In the genomic region with DNA sequence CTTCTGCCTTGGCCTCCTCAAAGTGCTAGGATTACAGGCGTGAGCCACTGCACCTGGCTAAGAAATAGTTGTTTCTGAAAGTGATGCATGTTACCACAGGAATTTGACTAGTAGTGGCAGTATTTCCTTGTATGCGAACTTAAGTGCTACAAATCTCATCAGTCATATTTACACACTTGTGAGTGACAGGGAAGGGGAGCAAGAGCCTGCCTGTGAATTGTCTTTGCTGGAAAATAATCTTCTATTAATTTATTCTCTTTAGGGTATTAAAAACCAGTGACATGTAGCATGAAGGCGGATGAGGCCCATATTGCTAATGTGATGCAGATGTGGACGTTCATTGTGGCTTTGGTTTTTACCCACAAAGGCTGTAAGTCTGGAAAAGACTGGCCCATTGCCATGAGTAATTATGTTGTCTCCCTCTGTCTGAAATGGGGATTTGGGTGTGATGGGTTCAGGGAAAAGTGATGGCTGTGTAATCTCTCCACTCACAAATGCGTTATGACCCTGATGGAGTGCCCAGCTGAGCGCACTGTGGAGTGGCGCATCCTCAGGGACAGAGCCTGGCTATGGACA, we compare ENCODE assay signal across 9 cellular contexts.
DNase-seq lines count a peak whose midpoint lies in the region; ATAC-seq and TF ChIP-seq lines count a peak whose summit lies in the region.
"Had no signal": no experiment of that assay in that cellular context is flagged by ENCODE, and none has a peak within 500 bp of the region (broad histone marks: within the 10 kb centered on the region; RNA-seq: fewer than 3 reads in every experiment).

No MANE protein-coding gene starts in this region.

- H3K27ac ChIP-seq in GM23248, result no peak overlapping the region
- H3K27ac ChIP-seq in foreskin keratinocyte, result no peak overlapping the region
- no peak overlapping the region for H3K27ac ChIP-seq in GM23338 (ENCODE audit: low read depth)

- H3K4me1 ChIP-seq in GM23248 (ENCODE audit: insufficient read depth) (peaks cover 14% of the 10 kb centered on the region), foreskin keratinocyte (peaks cover 16% of the 10 kb centered on the region), GM23338 (ENCODE audit: insufficient read depth) (peaks cover 16% of the 10 kb centered on the region)

- H3K36me3 Mint-ChIP-seq in GM23338 (ENCODE audit: low read depth), result no peaks in the 10 kb centered on the region

- H3K27me3 ChIP-seq in GM23248 (replicated peaks; ENCODE audit: insufficient read depth), result no peaks in the 10 kb centered on the region
- H3K27me3 ChIP-seq in foreskin keratinocyte, result no peaks in the 10 kb centered on the region
- H3K27me3 ChIP-seq in GM23338 (ENCODE audit: insufficient read depth), result no peaks in the 10 kb centered on the region

- H4K20me1 ChIP-seq in GM23248 (ENCODE audit: insufficient read depth) (peaks cover 14% of the 10 kb centered on the region), GM23338 (replicated peaks; ENCODE audit: insufficient read depth) (peaks cover 6% of the 10 kb centered on the region)

- no peak overlapping the region for H3K4me3 Mint-ChIP-seq in GM23338

- no peaks in the 10 kb centered on the region for H3K9me3 Mint-ChIP-seq in GM23338

- no peak overlapping the region for H3K27ac Mint-ChIP-seq in GM23338

- in situ Hi-C loops in GM23248 (cut with MboI), result no loop called here

- H3K9ac ChIP-seq in GM23248, result no peak overlapping the region

- DNase-seq in AG08395 (ENCODE audit: low spot score) (peak; percentile 53), GM23248 (peak; percentile 76), SHP77 treated with DMSO at 0.1 percent for 48 hours (lab: John Stamatoyannopoulos, UW) (peak; percentile 4), foreskin keratinocyte (peak; percentile 74 to 78), omental fat pad (ENCODE audit: low spot score) (no peak), GM23338 (ENCODE audit: low spot score) (no peak)
- DNase-seq: effector CD8-positive, alpha-beta T cell had no signal

- H3K27me3 Mint-ChIP-seq in GM23338 (ENCODE audit: insufficient read depth, low read depth, poor library complexity), result peaks cover 3% of the 10 kb centered on the region

- H3K4me3 ChIP-seq in GM23248, result no peak overlapping the region
- no peak overlapping the region for H3K4me3 ChIP-seq in GM23338

- H3F3A ChIP-seq in GM23248 (ENCODE audit: insufficient read depth) (0 out of 2 replicates have a peak, but pooled peaks cover 9% of the 10 kb centered on the region), GM23338 (replicated peaks; ENCODE audit: low read depth) (no peaks in the 10 kb centered on the region)

- H3K36me3 ChIP-seq in GM23248 (ENCODE audit: low read depth) (no peaks in the 10 kb centered on the region), GM23338 (ENCODE audit: insufficient read depth) (no peaks in the 10 kb centered on the region)

- TF ChIP-seq CTCF in foreskin keratinocyte (conservative IDR thresholded peaks at IDR 0.05) (no peak), omental fat pad (IDR thresholded peaks at IDR 0.05) (no peak), GM23338 (conservative IDR thresholded peaks at IDR 0.05; ENCODE audit: low read depth in 2 of 2) (no peak)

- no peak overlapping the region for H2AFZ ChIP-seq in GM23248
- H2AFZ ChIP-seq in GM23338, result no peak overlapping the region

- H3K9me3 ChIP-seq in GM23248 (ENCODE audit: low read depth), result no peaks in the 10 kb centered on the region

- H3K4me1 Mint-ChIP-seq in GM23338, result peaks cover 10% of the 10 kb centered on the region

- H3K4me2 ChIP-seq in GM23248 (ENCODE audit: unreplicated experiment) (peak overlapping the region; percentile 22), GM23338 (no peak overlapping the region)

- ATAC-seq in foreskin keratinocyte (peak; percentile 82), HG02623 (IDR thresholded peaks at IDR 0.05; ENCODE audit: unreplicated experiment) (no peak), omental fat pad (ENCODE audit: low FRiP score) (no peak), HG02571 (IDR thresholded peaks at IDR 0.05; ENCODE audit: unreplicated experiment) (no peak), GM23338 (no peak)

- H3K79me2 ChIP-seq in GM23248 (ENCODE audit: insufficient read depth) (peaks cover 96% of the 10 kb centered on the region), GM23338 (replicated peaks; ENCODE audit: insufficient read depth) (peaks cover 81% of the 10 kb centered on the region)

- 53 to 64% methylated on average over 7 of the region's 7 CpGs for WGBS in GM23248 (ENCODE audit: low coverage in 1 of 2, low lambda C conversion rate in 2 of 2, missing lambda C conversion rate in 2 of 2), 2 experiments

- no peaks in the 10 kb centered on the region for H3K9me2 ChIP-seq in GM23248 (ENCODE audit: insufficient read depth)
- peaks cover 4% of the 10 kb centered on the region; the same call in 1 of the 2 replicates for H3K9me2 ChIP-seq in GM23338 (ENCODE audit: insufficient read depth)

TF ChIP-seq in GM23338, 12 proteins besides CTCF, POLR2A, EP300 and RAD21 (continues in another document):
- TF ChIP-seq NANOG (IDR thresholded peaks at IDR 0.05; ENCODE audit: borderline replicate concordance), result no peak
- no peak for TF ChIP-seq POLR2AphosphoS5 (IDR thresholded peaks at IDR 0.05; ENCODE audit: low read depth)
- TF ChIP-seq EZH2 (IDR thresholded peaks at IDR 0.05; ENCODE audit: low read depth, unreplicated experiment), result no peak
- no peak for TF ChIP-seq JUNB (IDR thresholded peaks at IDR 0.05; ENCODE audit: unreplicated experiment)
- TF ChIP-seq, protein P1, sequence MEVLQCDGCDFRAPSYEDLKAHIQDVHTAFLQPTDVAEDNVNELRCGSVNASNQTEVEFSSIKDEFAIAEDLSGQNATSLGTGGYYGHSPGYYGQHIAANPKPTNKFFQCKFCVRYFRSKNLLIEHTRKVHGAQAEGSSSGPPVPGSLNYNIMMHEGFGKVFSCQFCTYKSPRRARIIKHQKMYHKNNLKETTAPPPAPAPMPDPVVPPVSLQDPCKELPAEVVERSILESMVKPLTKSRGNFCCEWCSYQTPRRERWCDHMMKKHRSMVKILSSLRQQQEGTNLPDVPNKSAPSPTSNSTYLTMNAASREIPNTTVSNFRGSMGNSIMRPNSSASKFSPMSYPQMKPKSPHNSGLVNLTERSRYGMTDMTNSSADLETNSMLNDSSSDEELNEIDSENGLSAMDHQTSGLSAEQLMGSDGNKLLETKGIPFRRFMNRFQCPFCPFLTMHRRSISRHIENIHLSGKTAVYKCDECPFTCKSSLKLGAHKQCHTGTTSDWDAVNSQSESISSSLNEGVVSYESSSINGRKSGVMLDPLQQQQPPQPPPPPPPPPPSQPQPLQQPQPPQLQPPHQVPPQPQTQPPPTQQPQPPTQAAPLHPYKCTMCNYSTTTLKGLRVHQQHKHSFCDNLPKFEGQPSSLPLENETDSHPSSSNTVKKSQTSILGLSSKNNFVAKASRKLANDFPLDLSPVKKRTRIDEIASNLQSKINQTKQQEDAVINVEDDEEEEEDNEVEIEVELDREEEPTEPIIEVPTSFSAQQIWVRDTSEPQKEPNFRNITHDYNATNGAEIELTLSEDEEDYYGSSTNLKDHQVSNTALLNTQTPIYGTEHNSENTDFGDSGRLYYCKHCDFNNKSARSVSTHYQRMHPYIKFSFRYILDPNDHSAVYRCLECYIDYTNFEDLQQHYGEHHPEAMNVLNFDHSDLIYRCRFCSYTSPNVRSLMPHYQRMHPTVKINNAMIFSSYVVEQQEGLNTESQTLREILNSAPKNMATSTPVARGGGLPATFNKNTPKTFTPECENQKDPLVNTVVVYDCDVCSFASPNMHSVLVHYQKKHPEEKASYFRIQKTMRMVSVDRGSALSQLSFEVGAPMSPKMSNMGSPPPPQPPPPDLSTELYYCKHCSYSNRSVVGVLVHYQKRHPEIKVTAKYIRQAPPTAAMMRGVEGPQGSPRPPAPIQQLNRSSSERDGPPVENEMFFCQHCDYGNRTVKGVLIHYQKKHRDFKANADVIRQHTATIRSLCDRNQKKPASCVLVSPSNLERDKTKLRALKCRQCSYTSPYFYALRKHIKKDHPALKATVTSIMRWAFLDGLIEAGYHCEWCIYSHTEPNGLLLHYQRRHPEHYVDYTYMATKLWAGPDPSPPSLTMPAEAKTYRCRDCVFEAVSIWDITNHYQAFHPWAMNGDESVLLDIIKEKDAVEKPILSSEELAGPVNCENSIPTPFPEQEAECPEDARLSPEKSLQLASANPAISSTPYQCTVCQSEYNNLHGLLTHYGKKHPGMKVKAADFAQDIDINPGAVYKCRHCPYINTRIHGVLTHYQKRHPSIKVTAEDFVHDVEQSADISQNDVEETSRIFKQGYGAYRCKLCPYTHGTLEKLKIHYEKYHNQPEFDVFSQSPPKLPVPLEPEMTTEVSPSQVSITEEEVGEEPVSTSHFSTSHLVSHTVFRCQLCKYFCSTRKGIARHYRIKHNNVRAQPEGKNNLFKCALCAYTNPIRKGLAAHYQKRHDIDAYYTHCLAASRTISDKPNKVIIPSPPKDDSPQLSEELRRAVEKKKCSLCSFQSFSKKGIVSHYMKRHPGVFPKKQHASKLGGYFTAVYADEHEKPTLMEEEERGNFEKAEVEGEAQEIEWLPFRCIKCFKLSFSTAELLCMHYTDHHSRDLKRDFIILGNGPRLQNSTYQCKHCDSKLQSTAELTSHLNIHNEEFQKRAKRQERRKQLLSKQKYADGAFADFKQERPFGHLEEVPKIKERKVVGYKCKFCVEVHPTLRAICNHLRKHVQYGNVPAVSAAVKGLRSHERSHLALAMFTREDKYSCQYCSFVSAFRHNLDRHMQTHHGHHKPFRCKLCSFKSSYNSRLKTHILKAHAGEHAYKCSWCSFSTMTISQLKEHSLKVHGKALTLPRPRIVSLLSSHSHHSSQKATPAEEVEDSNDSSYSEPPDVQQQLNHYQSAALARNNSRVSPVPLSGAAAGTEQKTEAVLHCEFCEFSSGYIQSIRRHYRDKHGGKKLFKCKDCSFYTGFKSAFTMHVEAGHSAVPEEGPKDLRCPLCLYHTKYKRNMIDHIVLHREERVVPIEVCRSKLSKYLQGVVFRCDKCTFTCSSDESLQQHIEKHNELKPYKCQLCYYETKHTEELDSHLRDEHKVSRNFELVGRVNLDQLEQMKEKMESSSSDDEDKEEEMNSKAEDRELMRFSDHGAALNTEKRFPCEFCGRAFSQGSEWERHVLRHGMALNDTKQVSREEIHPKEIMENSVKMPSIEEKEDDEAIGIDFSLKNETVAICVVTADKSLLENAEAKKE (CRISPR knock-in tag; IDR thresholded peaks at IDR 0.05), result no peak

Comparison
In these comparisons a context has a peak if more than half of its experiments do, and no peak if none do; other contexts are left out.
1. DNase-seq: peak in AG08395 (single experiment), GM23248 (single experiment), SHP77 treated with DMSO at 0.1 percent for 48 hours (single experiment) and foreskin keratinocyte (2 of 2); none in omental fat pad (single experiment) and GM23338 (single experiment).